ENCODE assay signal across 12 cellular contexts in genomic region chr5:149471406-149472183, GRCh38.
A peak's percentile ranks its signal among the peaks of the same experiment; 100 is the strongest.
DNase-seq lines count a peak whose midpoint lies in the region; ATAC-seq and TF ChIP-seq lines count a peak whose summit lies in the region.
"Had no signal": no experiment of that assay in that cellular context is flagged by ENCODE, and none has a peak within 500 bp of the region (broad histone marks: within the 10 kb centered on the region; RNA-seq: fewer than 3 reads in every experiment).

No MANE protein-coding gene starts in this region.

- H3K79me1 ChIP-seq in neuronal stem cell (ENCODE audit: low read depth, low read length) = no peaks in the 10 kb centered on the region

- TF ChIP-seq CTCF in endothelial cell (IDR thresholded peaks at IDR 0.05; ENCODE audit: unreplicated experiment) = no peak

- peak overlapping the region; percentile 71 for H3K14ac ChIP-seq in neuronal stem cell (ENCODE audit: low read length)

- H3K9me3 ChIP-seq in adipocyte (ENCODE audit: control insufficient read depth, low read length) = no peaks in the 10 kb centered on the region
- H3K9me3 ChIP-seq in neuronal stem cell (replicated peaks in 1 of 2; ENCODE audit: control insufficient read depth in 2 of 2, insufficient read depth in 1 of 2, low read depth in 1 of 2, low read length in 2 of 2) = no peaks in the 10 kb centered on the region
- H3K9me3 ChIP-seq: testis had no signal

- peak; percentile 79 for ATAC-seq in Right ventricle myocardium superior (ENCODE audit: poor library complexity)

- H2BK5ac ChIP-seq in neuronal stem cell (ENCODE audit: low read length) = no peak overlapping the region

- no peak overlapping the region for H3K27ac ChIP-seq in neuronal stem cell (replicated peaks; ENCODE audit: low read length)

- peak overlapping the region; percentile 76 for H3K18ac ChIP-seq in neuronal stem cell (ENCODE audit: low read length)

- no peak overlapping the region for H3K27ac Mint-ChIP-seq in endothelial cell (ENCODE audit: unreplicated experiment)

- no peak overlapping the region for H4K8ac ChIP-seq in neuronal stem cell (ENCODE audit: low read depth, low read length)

- no peak overlapping the region for H3K4ac ChIP-seq in neuronal stem cell (ENCODE audit: low read length)

- intact Hi-C loops in Right ventricle myocardium superior (cut with DNase I) = no loop called here

- H3K23ac ChIP-seq in neuronal stem cell (ENCODE audit: low read depth, low read length, poor library complexity) = no peak overlapping the region

- peak overlapping the region; percentile 41 for H2BK12ac ChIP-seq in neuronal stem cell (ENCODE audit: low read length)

- no peak overlapping the region for H3K4me3 Mint-ChIP-seq in endothelial cell (ENCODE audit: unreplicated experiment)

- peak overlapping the region; percentile 21 for H3K9ac ChIP-seq in adipocyte (ENCODE audit: low read length)
- no peak overlapping the region for H3K9ac ChIP-seq in neuronal stem cell (ENCODE audit: low read depth, low read length, poor library complexity)

- DNase-seq in EH (ENCODE audit: low read depth) (peak; percentile 70), adipocyte (ENCODE audit: low read depth) (no peak), Right ventricle myocardium superior (peak; percentile 58), neuronal stem cell (ENCODE audit: low spot score) (no peak), endothelial cell (ENCODE audit: low spot score) (no peak), NK-92 (lab: John Stamatoyannopoulos, UW; ENCODE audit: unreplicated experiment) (no peak), superior temporal gyrus (ENCODE audit: extremely low spot score) (no peak), amniotic stem cell (lab: John Stamatoyannopoulos, UW) (no peak)
- DNase-seq: activated CD4-positive, CD25-positive, alpha-beta regulatory T cell treated with anti-CD3 and anti-CD28 coated beads, Interleukin-2, amount 50 U/mL, for 72 hours; NCI-H1092 treated with DMSO at 0.1 percent for 48 hours; stimulated activated CD4-positive, alpha-beta T cell treated with anti-CD3 and anti-CD28 coated beads, Interleukin-1b, Interleukin-23, amount 100 ng/mL, for 48 hours; testis had no signal

- WGBS in neuronal stem cell (ENCODE audit: extremely low coverage in 2 of 2, insufficient read length in 2 of 2, insufficient replicate concordance in 1 of 2), 2 donors = no CpG with 5 or more reads among the region's 15 CpGs

- H3K9me3 Mint-ChIP-seq in endothelial cell (ENCODE audit: unreplicated experiment) = no peaks in the 10 kb centered on the region

- no peak overlapping the region for H3K4me2 ChIP-seq in neuronal stem cell (ENCODE audit: insufficient read depth, low read length, poor library complexity, severe bottlenecking)

- no peak overlapping the region for H4K91ac ChIP-seq in neuronal stem cell (ENCODE audit: low read depth, low read length, poor library complexity)

- H2BK120ac ChIP-seq in neuronal stem cell (ENCODE audit: low read depth, low read length) = no peak overlapping the region

- H3K4me1 Mint-ChIP-seq in endothelial cell (ENCODE audit: unreplicated experiment) = no peaks in the 10 kb centered on the region

- H3K36me3 Mint-ChIP-seq in endothelial cell (ENCODE audit: low read depth, unreplicated experiment) = peaks cover 4% of the 10 kb centered on the region

- peak overlapping the region; percentile 71 for H2BK15ac ChIP-seq in neuronal stem cell (ENCODE audit: low read length)

- H2AK5ac ChIP-seq in neuronal stem cell (ENCODE audit: low read depth, low read length) = no peak overlapping the region

- H3K36me3 ChIP-seq in adipocyte (ENCODE audit: control insufficient read depth, insufficient read depth, low read length, severe bottlenecking) = no peaks in the 10 kb centered on the region
- H3K36me3 ChIP-seq in neuronal stem cell (replicated peaks in 1 of 2; ENCODE audit: control insufficient read depth in 2 of 2, insufficient read depth in 2 of 2, low read length in 2 of 2) = no peaks in the 10 kb centered on the region

- H3K4me1 ChIP-seq in adipocyte (ENCODE audit: control insufficient read depth, insufficient read depth, low read length) = peaks cover 27% of the 10 kb centered on the region
- no peaks in the 10 kb centered on the region for H3K4me1 ChIP-seq in neuronal stem cell (ENCODE audit: control insufficient read depth in 2 of 2, insufficient read depth in 1 of 2, low read depth in 1 of 2, low read length in 2 of 2)

- H2AFZ ChIP-seq in neuronal stem cell (ENCODE audit: low read length) = peak overlapping the region; percentile 53

- no peak overlapping the region for H3K4me3 ChIP-seq in adipocyte (ENCODE audit: low read length)
- H3K4me3 ChIP-seq in neuronal stem cell (ENCODE audit: low read length in 2 of 2) = no peak overlapping the region
- H3K4me3 ChIP-seq: testis had no signal

- no peaks in the 10 kb centered on the region for H3K27me3 ChIP-seq in adipocyte (replicated peaks; ENCODE audit: control insufficient read depth, insufficient read depth, low read length)
- H3K27me3 ChIP-seq in neuronal stem cell (ENCODE audit: control insufficient read depth in 3 of 3, insufficient read depth in 3 of 3, low read depth in 1 of 3, low read length in 3 of 3) = no peaks in the 10 kb centered on the region
- H3K27me3 ChIP-seq: testis had no signal

- H3K27me3 Mint-ChIP-seq in endothelial cell (ENCODE audit: unreplicated experiment) = peaks cover 6% of the 10 kb centered on the region

Comparison
In these comparisons a context has a peak if more than half of its experiments do, and no peak if none do; other contexts are left out.
1. DNase-seq: peak in EH (single experiment) and Right ventricle myocardium superior (single experiment); none in adipocyte (single experiment), neuronal stem cell (single experiment), endothelial cell (single experiment), NK-92 (single experiment), superior temporal gyrus (single experiment) and amniotic stem cell (single experiment).